Comparison of ENCODE assay signal across 19 cellular contexts in the genomic region with DNA sequence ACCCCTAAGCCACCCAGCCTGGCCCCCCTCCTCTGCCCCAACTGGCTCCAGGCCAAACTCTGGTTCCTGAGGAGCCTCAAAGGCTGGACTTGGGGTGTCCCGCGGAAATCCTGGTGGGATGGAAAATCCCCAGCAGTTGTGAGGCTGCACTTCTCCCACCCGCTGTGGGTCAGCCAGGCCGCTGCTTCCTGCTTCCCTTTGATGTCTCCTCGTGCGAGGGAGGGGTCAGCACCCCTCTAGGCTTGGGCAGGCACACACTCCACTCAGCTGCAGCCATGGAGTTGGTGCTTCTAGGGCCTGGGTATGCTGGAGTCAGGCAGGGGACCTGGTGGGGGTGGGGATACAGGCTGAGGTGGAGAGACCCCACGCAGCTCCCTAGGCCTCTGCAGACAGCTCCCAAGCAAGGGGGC. TPM values are rescaled to one million over a fixed set of nuclear protein-coding genes. Genes with fewer than 3 reads are reported as not detected.
DNase-seq lines count a peak whose midpoint lies in the region; ATAC-seq and TF ChIP-seq lines count a peak whose summit lies in the region.
"Had no signal": no experiment of that assay in that cellular context is flagged by ENCODE, and none has a peak within 500 bp of the region (broad histone marks: within the 10 kb centered on the region; RNA-seq: fewer than 3 reads in every experiment).

No MANE protein-coding gene starts in this region.

- WGBS in heart right ventricle, 2 donors = 56 to 61% methylated on average over 7 of the region's 7 CpGs
- WGBS in aorta, 2 donors = 74 to 75% methylated on average over 7 of the region's 7 CpGs

- TF ChIP-seq CTCF in heart right ventricle (IDR thresholded peaks at IDR 0.05) = no peak
- no peak for TF ChIP-seq CTCF in nephron (IDR thresholded peaks at IDR 0.05; ENCODE audit: unreplicated experiment in 3 of 3)

- H3K9me3 ChIP-seq in heart right ventricle = no peaks in the 10 kb centered on the region
- H3K9me3 ChIP-seq in aorta (ENCODE audit: control insufficient read depth, low read length) = no peaks in the 10 kb centered on the region
- H3K9me3 ChIP-seq: A549, breast epithelium, pancreas had no signal

- H3K27ac Mint-ChIP-seq in activated naive CD8-positive, alpha-beta T cell treated with anti-CD3 and anti-CD28 coated beads, Interleukin-2, amount 10 ng/mL, durations not matched to agents 7 days and 5 days = no peak overlapping the region
- no peak overlapping the region for H3K27ac Mint-ChIP-seq in activated naive CD8-positive, alpha-beta T cell treated with anti-CD3 and anti-CD28 coated beads, Interleukin-2, amount 50 U/mL, for 24 hours
- H3K27ac Mint-ChIP-seq in nephron = peak overlapping the region; percentile 48 to 80 (median 80)
- no peak overlapping the region for H3K27ac Mint-ChIP-seq in stimulated activated memory B cell treated with anti-CD40 and anti-IgM and Interleukin-4, amounts not matched to agents 10 μg/mL and 1 μg/mL and 100 μg/mL, for 72 hours
- H3K27ac Mint-ChIP-seq: activated CD4-positive, alpha-beta memory T cell treated with anti-CD3 and anti-CD28 coated beads, Interleukin-2, amount 10 ng/mL, durations not matched to agents 7 days and 5 days; activated naive CD8-positive, alpha-beta T cell treated with anti-CD3 and anti-CD28 coated beads for 36 hours had no signal

- peak; percentile 16 for DNase-seq in activated naive CD8-positive, alpha-beta T cell treated with anti-CD3 and anti-CD28 coated beads, Interleukin-2, amount 10 ng/mL, durations not matched to agents 7 days and 5 days
- no peak for DNase-seq in activated naive CD8-positive, alpha-beta T cell treated with anti-CD3 and anti-CD28 coated beads, Interleukin-2, amount 50 U/mL, for 24 hours
- peak in 1 of 2 donors; percentile 47 for DNase-seq in heart right ventricle
- peak; percentile 35 to 64 for DNase-seq in aorta
- DNase-seq in HuH-7 (ENCODE audit: low spot score) = no peak
- DNase-seq in SIG-M5 (lab: John Stamatoyannopoulos, UW) = no peak
- DNase-seq: activated CD4-positive, alpha-beta memory T cell treated with anti-CD3 and anti-CD28 coated beads, Interleukin-2, amount 10 ng/mL, durations not matched to agents 7 days and 5 days; activated naive CD8-positive, alpha-beta T cell treated with anti-CD3 and anti-CD28 coated beads for 36 hours; C1 segment of cervical spinal cord; foreskin melanocyte; NCI-H2227 treated with DMSO at 0.1 percent for 48 hours; small intestine had no signal

- H3K4me3 ChIP-seq in heart right ventricle (no peak overlapping the region), aorta (ENCODE audit: low read length in 2 of 2) (no peak overlapping the region)
- H3K4me3 ChIP-seq: A549, breast epithelium, pancreas had no signal

- H3K27ac ChIP-seq in heart right ventricle (no peak overlapping the region), aorta (ENCODE audit: low read depth in 1 of 2, low read length in 2 of 2) (no peak overlapping the region)
- H3K27ac ChIP-seq: A549, pancreas, VCaP had no signal

- H3K36me3 Mint-ChIP-seq in activated naive CD8-positive, alpha-beta T cell treated with anti-CD3 and anti-CD28 coated beads, Interleukin-2, amount 10 ng/mL, durations not matched to agents 7 days and 5 days = no peaks in the 10 kb centered on the region
- no peaks in the 10 kb centered on the region for H3K36me3 Mint-ChIP-seq in activated naive CD8-positive, alpha-beta T cell treated with anti-CD3 and anti-CD28 coated beads, Interleukin-2, amount 50 U/mL, for 24 hours (ENCODE audit: low read depth)
- H3K36me3 Mint-ChIP-seq in nephron (ENCODE audit: low read depth) = peaks cover 4% of the 10 kb centered on the region
- peaks cover 5% of the 10 kb centered on the region for H3K36me3 Mint-ChIP-seq in stimulated activated memory B cell treated with anti-CD40 and anti-IgM and Interleukin-4, amounts not matched to agents 10 μg/mL and 1 μg/mL and 100 μg/mL, for 72 hours
- H3K36me3 Mint-ChIP-seq: activated naive CD8-positive, alpha-beta T cell treated with anti-CD3 and anti-CD28 coated beads for 36 hours had no signal

- no peaks in the 10 kb centered on the region for H3K27me3 ChIP-seq in heart right ventricle
- H3K27me3 ChIP-seq in aorta (ENCODE audit: control insufficient read depth in 1 of 2, insufficient read depth in 2 of 2, low read length in 1 of 2) = no peaks in the 10 kb centered on the region
- H3K27me3 ChIP-seq: breast epithelium, pancreas had no signal

- peaks cover 0 to 6% (median 0%) of the 10 kb centered on the region in 9 donors for H3K36me3 ChIP-seq in heart right ventricle
- no peaks in the 10 kb centered on the region for H3K36me3 ChIP-seq in aorta (ENCODE audit: control insufficient read depth in 1 of 2, insufficient read depth in 2 of 2, low read length in 1 of 2)
- H3K36me3 ChIP-seq: breast epithelium, pancreas had no signal

- H3K4me1 Mint-ChIP-seq in activated naive CD8-positive, alpha-beta T cell treated with anti-CD3 and anti-CD28 coated beads, Interleukin-2, amount 10 ng/mL, durations not matched to agents 7 days and 5 days = peaks cover 1% of the 10 kb centered on the region
- no peaks in the 10 kb centered on the region for H3K4me1 Mint-ChIP-seq in activated naive CD8-positive, alpha-beta T cell treated with anti-CD3 and anti-CD28 coated beads, Interleukin-2, amount 50 U/mL, for 24 hours
- H3K4me1 Mint-ChIP-seq in nephron = peaks cover 80% of the 10 kb centered on the region
- H3K4me1 Mint-ChIP-seq in stimulated activated memory B cell treated with anti-CD40 and anti-IgM and Interleukin-4, amounts not matched to agents 10 μg/mL and 1 μg/mL and 100 μg/mL, for 72 hours = peaks cover 19% of the 10 kb centered on the region
- H3K4me1 Mint-ChIP-seq: activated CD4-positive, alpha-beta memory T cell treated with anti-CD3 and anti-CD28 coated beads, Interleukin-2, amount 10 ng/mL, durations not matched to agents 7 days and 5 days; activated naive CD8-positive, alpha-beta T cell treated with anti-CD3 and anti-CD28 coated beads for 36 hours had no signal

- no peaks in the 10 kb centered on the region for H3K9me3 Mint-ChIP-seq in activated naive CD8-positive, alpha-beta T cell treated with anti-CD3 and anti-CD28 coated beads, Interleukin-2, amount 10 ng/mL, durations not matched to agents 7 days and 5 days
- H3K9me3 Mint-ChIP-seq in activated naive CD8-positive, alpha-beta T cell treated with anti-CD3 and anti-CD28 coated beads, Interleukin-2, amount 50 U/mL, for 24 hours = no peaks in the 10 kb centered on the region
- H3K9me3 Mint-ChIP-seq in nephron = no peaks in the 10 kb centered on the region
- H3K9me3 Mint-ChIP-seq in stimulated activated memory B cell treated with anti-CD40 and anti-IgM and Interleukin-4, amounts not matched to agents 10 μg/mL and 1 μg/mL and 100 μg/mL, for 72 hours = no peaks in the 10 kb centered on the region
- H3K9me3 Mint-ChIP-seq: activated CD4-positive, alpha-beta memory T cell treated with anti-CD3 and anti-CD28 coated beads, Interleukin-2, amount 10 ng/mL, durations not matched to agents 7 days and 5 days; activated naive CD8-positive, alpha-beta T cell treated with anti-CD3 and anti-CD28 coated beads for 36 hours had no signal

- ATAC-seq in activated naive CD8-positive, alpha-beta T cell treated with anti-CD3 and anti-CD28 coated beads, Interleukin-2, amount 10 ng/mL, durations not matched to agents 7 days and 5 days (ENCODE audit: low read depth) = no peak
- no peak for ATAC-seq in activated naive CD8-positive, alpha-beta T cell treated with anti-CD3 and anti-CD28 coated beads, Interleukin-2, amount 50 U/mL, for 24 hours
- peak in 7 of 8 donors; percentile 27 to 69 (median 47) for ATAC-seq in heart right ventricle
- ATAC-seq in aorta (ENCODE audit: low FRiP score) = no peak
- no peak for ATAC-seq in stimulated activated memory B cell treated with anti-CD40 and anti-IgM and Interleukin-4, amounts not matched to agents 10 μg/mL and 1 μg/mL and 100 μg/mL, for 72 hours
- ATAC-seq: A549, left colon had no signal

- intact Hi-C loops in heart right ventricle (cut with DNase I) (no loop called here), aorta (cut with DNase I) (no loop called here)

- POLR2A ChIA-PET in activated naive CD8-positive, alpha-beta T cell treated with anti-CD3 and anti-CD28 coated beads, Interleukin-2, amount 10 ng/mL, durations not matched to agents 7 days and 5 days (lab: Charles Lee) = no interaction called here

- H3K4me3 Mint-ChIP-seq in activated naive CD8-positive, alpha-beta T cell treated with anti-CD3 and anti-CD28 coated beads, Interleukin-2, amount 10 ng/mL, durations not matched to agents 7 days and 5 days = no peak overlapping the region
- no peak overlapping the region for H3K4me3 Mint-ChIP-seq in activated naive CD8-positive, alpha-beta T cell treated with anti-CD3 and anti-CD28 coated beads, Interleukin-2, amount 50 U/mL, for 24 hours
- H3K4me3 Mint-ChIP-seq in nephron = no peak overlapping the region
- H3K4me3 Mint-ChIP-seq in stimulated activated memory B cell treated with anti-CD40 and anti-IgM and Interleukin-4, amounts not matched to agents 10 μg/mL and 1 μg/mL and 100 μg/mL, for 72 hours = no peak overlapping the region
- H3K4me3 Mint-ChIP-seq: activated CD4-positive, alpha-beta memory T cell treated with anti-CD3 and anti-CD28 coated beads, Interleukin-2, amount 10 ng/mL, durations not matched to agents 7 days and 5 days; activated naive CD8-positive, alpha-beta T cell treated with anti-CD3 and anti-CD28 coated beads for 36 hours had no signal

- H3K4me1 ChIP-seq in heart right ventricle = peaks cover 17 to 64% (median 37%) of the 10 kb centered on the region in 9 donors
- H3K4me1 ChIP-seq in aorta (ENCODE audit: control insufficient read depth in 1 of 2, insufficient read depth in 2 of 2, low read length in 2 of 2) = no peaks in the 10 kb centered on the region
- H3K4me1 ChIP-seq: A549, breast epithelium had no signal

- H3K27me3 Mint-ChIP-seq in activated naive CD8-positive, alpha-beta T cell treated with anti-CD3 and anti-CD28 coated beads, Interleukin-2, amount 10 ng/mL, durations not matched to agents 7 days and 5 days = no peaks in the 10 kb centered on the region
- H3K27me3 Mint-ChIP-seq in activated naive CD8-positive, alpha-beta T cell treated with anti-CD3 and anti-CD28 coated beads, Interleukin-2, amount 50 U/mL, for 24 hours = no peaks in the 10 kb centered on the region
- no peaks in the 10 kb centered on the region for H3K27me3 Mint-ChIP-seq in nephron (ENCODE audit: low read depth)
- no peaks in the 10 kb centered on the region for H3K27me3 Mint-ChIP-seq in stimulated activated memory B cell treated with anti-CD40 and anti-IgM and Interleukin-4, amounts not matched to agents 10 μg/mL and 1 μg/mL and 100 μg/mL, for 72 hours
- H3K27me3 Mint-ChIP-seq: activated CD4-positive, alpha-beta memory T cell treated with anti-CD3 and anti-CD28 coated beads, Interleukin-2, amount 10 ng/mL, durations not matched to agents 7 days and 5 days; activated naive CD8-positive, alpha-beta T cell treated with anti-CD3 and anti-CD28 coated beads for 36 hours had no signal

RNA-seq across cellular contexts. Expression of a gene that starts 12.0 kb away (rescaled TPM):
- under 1 TPM; 0.28 to 0.34 TPM for total RNA-seq in activated naive CD8-positive, alpha-beta T cell treated with anti-CD3 and anti-CD28 coated beads, Interleukin-2, amount 10 ng/mL, durations not matched to agents 7 days and 5 days
- total RNA-seq in heart right ventricle (under 1 TPM; 0.28 to 0.56 (median 0.43) TPM), aorta (1 to 10 TPM; 2.3 to 5.4 TPM)
- polyA plus RNA-seq in heart right ventricle (under 1 TPM; 0.01 to 0.73 TPM), aorta (under 1 TPM; 0.08 to 0.13 TPM)

Comparison
In these comparisons a context has a peak if more than half of its experiments do, and no peak if none do; other contexts are left out.
1. DNase-seq: peak in activated naive CD8-positive, alpha-beta T cell treated with anti-CD3 and anti-CD28 coated beads, Interleukin-2, amount 10 ng/mL, durations not matched to agents 7 days and 5 days (single experiment) and aorta (2 of 2); none in activated naive CD8-positive, alpha-beta T cell treated with anti-CD3 and anti-CD28 coated beads, Interleukin-2, amount 50 U/mL, for 24 hours (single experiment), HuH-7 (single experiment) and SIG-M5 (single experiment).
2. ATAC-seq: peak in heart right ventricle (7 of 8); none in activated naive CD8-positive, alpha-beta T cell treated with anti-CD3 and anti-CD28 coated beads, Interleukin-2, amount 10 ng/mL, durations not matched to agents 7 days and 5 days (single experiment), activated naive CD8-positive, alpha-beta T cell treated with anti-CD3 and anti-CD28 coated beads, Interleukin-2, amount 50 U/mL, for 24 hours (single experiment), aorta (single experiment) and stimulated activated memory B cell treated with anti-CD40 and anti-IgM and Interleukin-4, amounts not matched to agents 10 μg/mL and 1 μg/mL and 100 μg/mL, for 72 hours (single experiment).
3. H3K27ac Mint-ChIP-seq: peak in nephron (3 of 3); none in activated naive CD8-positive, alpha-beta T cell treated with anti-CD3 and anti-CD28 coated beads, Interleukin-2, amount 10 ng/mL, durations not matched to agents 7 days and 5 days (single experiment), activated naive CD8-positive, alpha-beta T cell treated with anti-CD3 and anti-CD28 coated beads, Interleukin-2, amount 50 U/mL, for 24 hours (single experiment) and stimulated activated memory B cell treated with anti-CD40 and anti-IgM and Interleukin-4, amounts not matched to agents 10 μg/mL and 1 μg/mL and 100 μg/mL, for 72 hours (single experiment).